ENCODE assay signal across 17 cellular contexts in genomic region chr2:62266433-62267038, GRCh38.
A peak's percentile ranks its signal among the peaks of the same experiment; 100 is the strongest.
DNase-seq lines count a peak whose midpoint lies in the region; ATAC-seq and TF ChIP-seq lines count a peak whose summit lies in the region.
"Had no signal": no experiment of that assay in that cellular context is flagged by ENCODE, and none has a peak within 500 bp of the region (broad histone marks: within the 10 kb centered on the region; RNA-seq: fewer than 3 reads in every experiment).

No MANE protein-coding gene starts in this region.

- TF ChIP-seq CTCF in SK-N-SH (IDR thresholded peaks at IDR 0.05) (no peak), brain microvascular endothelial cell (IDR thresholded peaks at IDR 0.05; ENCODE audit: low read depth, low read length, missing control alignments) (no peak)

- H3K27ac ChIP-seq in SK-N-SH (ENCODE audit: low read depth in 2 of 2, low read length in 1 of 2) (no peak overlapping the region), brain microvascular endothelial cell (no peak overlapping the region)
- H3K27ac ChIP-seq: 22Rv1, parathyroid adenoma, SK-N-MC had no signal

- no peaks in the 10 kb centered on the region for H3K9me3 ChIP-seq in SK-N-SH

- peak; percentile 31; the same call in 1 of the 3 replicates for ATAC-seq in SK-N-SH treated with all-trans-retinoic acid at 6 μM for 48 hours
- no peak for ATAC-seq in GM18502 (IDR thresholded peaks at IDR 0.05; ENCODE audit: poor library complexity, unreplicated experiment)
- no peak for ATAC-seq in GM18870 (IDR thresholded peaks at IDR 0.05; ENCODE audit: unreplicated experiment)

- CTCF ChIA-PET in SK-N-SH (lab: Yijun Ruan, JAX), result interaction anchor here (0.6 to 1.0 kb wide), 3 partner anchors 11 to 464 kb away, joined by 3 to 5 read pairs (median 4); no protein-coding TSS in a partner anchor

- H3K27me3 ChIP-seq in SK-N-SH (ENCODE audit: insufficient read depth) (no peaks in the 10 kb centered on the region), brain microvascular endothelial cell (replicated peaks) (no peaks in the 10 kb centered on the region)

- H3K4me1 ChIP-seq in SK-N-SH (ENCODE audit: control insufficient read depth in 1 of 2, insufficient read depth in 2 of 2, low read depth in 1 of 2, low read length in 1 of 2), result no peaks in the 10 kb centered on the region; a peak in 1 of 4 replicates
- H3K4me1 ChIP-seq: parathyroid adenoma had no signal

- no peak overlapping the region for H3K9ac ChIP-seq in SK-N-SH
- H3K9ac ChIP-seq: parathyroid adenoma had no signal

- in situ Hi-C loops in brain microvascular endothelial cell (cut with HindIII; ENCODE audit: low pct_ligation_motif_present, low sequenced_read_pairs), result no loop called here

- 52% methylated on average over 7 of the region's 7 CpGs for WGBS in SK-N-SH (ENCODE audit: low lambda C conversion rate)

- TF ChIP-seq POLR2A in erythroblast (IDR thresholded peaks at IDR 0.05; ENCODE audit: low read length), result no peak

- POLR2A ChIA-PET in SK-N-SH (lab: Yijun Ruan, JAX), result no interaction called here

- no peak overlapping the region for H3K4me2 ChIP-seq in SK-N-SH

- H4K20me1 ChIP-seq in SK-N-SH (ENCODE audit: insufficient read depth), result no peaks in the 10 kb centered on the region

- no peaks in the 10 kb centered on the region for H3K9me2 ChIP-seq in SK-N-SH

- no peaks in the 10 kb centered on the region for H3F3A ChIP-seq in SK-N-SH (replicated peaks; ENCODE audit: insufficient read depth)

- no peaks in the 10 kb centered on the region for H3K79me2 ChIP-seq in SK-N-SH (ENCODE audit: insufficient read depth)
- H3K79me2 ChIP-seq: parathyroid adenoma had no signal

- DNase-seq in SK-N-SH, result no peak
- DNase-seq in brain microvascular endothelial cell, result peak; percentile 78
- peak; percentile 55 for DNase-seq in iPS-NIHi7 (ENCODE audit: extremely low spot score)
- DNase-seq in DMS114 treated with DMSO at 0.1 percent for 48 hours (lab: John Stamatoyannopoulos, UW; ENCODE audit: unreplicated experiment), result no peak
- no peak for DNase-seq in erythroblast (lab: John Stamatoyannopoulos, UW)
- DNase-seq: activated CD4-positive, alpha-beta T cell treated with anti-CD3 and anti-CD28 coated beads for 48 hours; activated naive CD4-positive, alpha-beta T cell treated with Interleukin-2 at 50 U/mL for 16 hours; GF-D8; left cardiac atrium; MM.1S; NCI-H524 had no signal

- no peaks in the 10 kb centered on the region for H3K36me3 ChIP-seq in SK-N-SH (replicated peaks in 1 of 2; ENCODE audit: control insufficient read depth in 1 of 2, insufficient read depth in 2 of 2, low read length in 1 of 2)
- no peaks in the 10 kb centered on the region for H3K36me3 ChIP-seq in brain microvascular endothelial cell (replicated peaks)

- H2AFZ ChIP-seq in SK-N-SH (ENCODE audit: low read depth), result no peak overlapping the region
- H2AFZ ChIP-seq: parathyroid adenoma had no signal

- no peak for TF ChIP-seq EP300 in SK-N-SH (IDR thresholded peaks at IDR 0.05; ENCODE audit: borderline replicate concordance in 1 of 2, low read depth in 1 of 2, low read length in 1 of 2)

- TF ChIP-seq RAD21 in SK-N-SH (IDR thresholded peaks at IDR 0.05; ENCODE audit: low read length), result no peak

- H3K4me3 ChIP-seq in SK-N-SH (ENCODE audit: low read depth in 2 of 2, low read length in 1 of 2) (no peak overlapping the region), brain microvascular endothelial cell (ENCODE audit: low read depth, low read length) (no peak overlapping the region)
- H3K4me3 ChIP-seq: SK-N-MC had no signal

TF ChIP-seq in SK-N-SH treated with all-trans-retinoic acid at 6 μM for 48 hours, 23 proteins besides CTCF, POLR2A, EP300 and RAD21 (continues in another document):
- no peak for TF ChIP-seq ESRRG (CRISPR knock-in tag; IDR thresholded peaks at IDR 0.05)
- no peak for TF ChIP-seq PPARA (CRISPR knock-in tag; IDR thresholded peaks at IDR 0.05; ENCODE audit: borderline replicate concordance)
- no peak for TF ChIP-seq CREB5 (CRISPR knock-in tag; IDR thresholded peaks at IDR 0.05; ENCODE audit: low read depth)
- no peak for TF ChIP-seq ZFP3 (CRISPR knock-in tag; IDR thresholded peaks at IDR 0.05)
- TF ChIP-seq OSR1 (CRISPR knock-in tag; IDR thresholded peaks at IDR 0.05), result no peak
- no peak for TF ChIP-seq ARNTL (CRISPR knock-in tag; IDR thresholded peaks at IDR 0.05; ENCODE audit: borderline replicate concordance, low read depth)
- no peak for TF ChIP-seq ZC3H10 (CRISPR knock-in tag; IDR thresholded peaks at IDR 0.05)
- TF ChIP-seq POU6F1 (CRISPR knock-in tag; IDR thresholded peaks at IDR 0.05; ENCODE audit: borderline replicate concordance, low read depth), result no peak

TF ChIP-seq in SK-N-SH, 30 proteins besides CTCF, POLR2A, EP300 and RAD21:
- TF ChIP-seq ELF1 (IDR thresholded peaks at IDR 0.05), result no peak
- no peak for TF ChIP-seq POLR2AphosphoS5 (IDR thresholded peaks at IDR 0.05; ENCODE audit: low read depth, low read length)
- TF ChIP-seq NRF1 (IDR thresholded peaks at IDR 0.05; ENCODE audit: low read depth, low read length), result no peak
- no peak for TF ChIP-seq JUND (IDR thresholded peaks at IDR 0.05)
- no peak for TF ChIP-seq RFX5 (IDR thresholded peaks at IDR 0.05; ENCODE audit: low read length)
- TF ChIP-seq GATA2 (CRISPR knock-in tag; IDR thresholded peaks at IDR 0.05), result no peak
- no peak for TF ChIP-seq IRF3 (IDR thresholded peaks at IDR 0.05; ENCODE audit: low read depth, low read length)
- TF ChIP-seq USF2 (IDR thresholded peaks at IDR 0.05; ENCODE audit: borderline replicate concordance, low read depth, low read length), result no peak
- TF ChIP-seq ZBTB33 (IDR thresholded peaks at IDR 0.05; ENCODE audit: borderline replicate concordance, low read depth), result no peak
- TF ChIP-seq TEAD4 (IDR thresholded peaks at IDR 0.05; ENCODE audit: borderline replicate concordance, insufficient read depth), result no peak
- no peak for TF ChIP-seq RCOR1 (IDR thresholded peaks at IDR 0.05; ENCODE audit: low read length)
- TF ChIP-seq YY1 (IDR thresholded peaks at IDR 0.05; ENCODE audit: low read depth), result no peak
- no peak for TF ChIP-seq SMC3 (IDR thresholded peaks at IDR 0.05; ENCODE audit: low read depth, low read length)
- TF ChIP-seq MAX (IDR thresholded peaks at IDR 0.05; ENCODE audit: low read depth), result no peak

Comparison
In these comparisons a context has a peak if more than half of its experiments do, and no peak if none do; other contexts are left out.
1. DNase-seq: peak in brain microvascular endothelial cell (single experiment) and iPS-NIHi7 (single experiment); none in SK-N-SH (single experiment), DMS114 treated with DMSO at 0.1 percent for 48 hours (single experiment) and erythroblast (0 of 2).